In the genomic region with DNA sequence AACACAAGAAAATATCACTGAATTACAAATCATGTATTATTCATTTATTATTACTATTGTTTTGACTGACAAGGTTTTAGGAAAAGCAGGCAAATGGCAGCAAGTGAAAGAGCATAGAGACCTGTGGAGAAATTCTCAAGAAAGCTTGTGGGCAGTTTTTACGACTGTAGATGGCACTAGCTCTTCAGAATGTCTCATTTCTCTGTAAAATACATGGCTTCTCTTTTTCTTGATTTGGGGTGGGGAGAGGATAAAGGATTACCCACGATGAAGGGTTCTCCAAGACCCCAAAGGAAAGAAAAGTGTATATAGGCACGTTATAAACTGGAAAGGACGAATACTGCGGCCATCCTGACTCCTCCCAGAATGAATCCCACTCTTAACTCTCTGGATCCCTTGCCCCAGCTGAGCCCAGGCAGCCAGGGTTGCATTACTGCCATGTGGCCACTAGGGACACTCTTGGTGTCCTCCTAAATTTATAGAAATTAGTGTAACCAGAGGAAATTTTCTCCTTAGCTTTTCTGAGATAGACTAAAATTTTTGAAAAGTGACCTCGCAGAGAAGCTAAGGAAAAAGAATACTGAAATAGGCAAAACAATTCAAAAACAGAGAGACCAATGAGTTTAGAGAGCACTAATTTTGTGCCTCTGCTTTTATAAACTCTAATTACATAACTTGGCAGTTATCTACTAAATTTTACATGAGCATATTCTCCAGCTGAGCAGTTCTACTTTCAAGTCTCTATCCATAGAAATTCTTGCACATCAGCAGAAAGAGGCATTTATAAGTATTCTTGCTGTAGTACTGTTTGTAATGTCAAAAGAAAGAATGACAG, we compare ENCODE assay signal across 9 cellular contexts. TPM values are rescaled to one million over a fixed set of nuclear protein-coding genes. Genes with fewer than 3 reads are reported as not detected.
DNase-seq lines count a peak whose midpoint lies in the region; ATAC-seq, FAIRE-seq and TF ChIP-seq lines count a peak whose summit lies in the region.
"Had no signal": no experiment of that assay in that cellular context is flagged by ENCODE, and none has a peak within 500 bp of the region (broad histone marks: within the 10 kb centered on the region; RNA-seq: fewer than 3 reads in every experiment).

No MANE protein-coding gene starts in this region.

- no peak for TF ChIP-seq EP300 in H1 (IDR thresholded peaks at IDR 0.05; ENCODE audit: borderline replicate concordance in 1 of 2, low read depth in 2 of 2, low read length in 2 of 2)

- H4K5ac ChIP-seq in H1 (ENCODE audit: insufficient read length, low read depth, low read length): no peak overlapping the region

- no peak overlapping the region for H3K23ac ChIP-seq in H1 (ENCODE audit: insufficient read length)

- no peak overlapping the region for H3K4ac ChIP-seq in H1 (replicated peaks; ENCODE audit: insufficient read length, low read depth, low read length)

- no peak overlapping the region for H4K91ac ChIP-seq in H1 (replicated peaks; ENCODE audit: insufficient read length, low read length)

- no peak overlapping the region for H2AFZ ChIP-seq in HCT116 (ENCODE audit: low read depth, low read length, poor library complexity, severe bottlenecking)
- 0 out of 2 replicates have a peak overlapping the region, but pooled peaks have one; percentile 66 for H2AFZ ChIP-seq in H1 (ENCODE audit: low read length)

- no peaks in the 10 kb centered on the region for H3K23me2 ChIP-seq in H1 (ENCODE audit: low read depth, low read length)

- H3K27me3 ChIP-seq in HCT116 (ENCODE audit: insufficient read depth, low read length): no peaks in the 10 kb centered on the region
- no peaks in the 10 kb centered on the region for H3K27me3 ChIP-seq in SJCRH30
- H3K27me3 ChIP-seq in H1 (replicated peaks in 1 of 4; ENCODE audit: control insufficient read depth in 3 of 4, extremely low read depth in 1 of 4, insufficient read depth in 3 of 4, low read length in 3 of 4): no peaks in the 10 kb centered on the region
- H3K27me3 ChIP-seq in lung (ENCODE audit: control insufficient read depth, insufficient read depth): no peaks in the 10 kb centered on the region
- H3K27me3 ChIP-seq in uterus: no peaks in the 10 kb centered on the region

- peak overlapping the region; percentile 65 for H3K4me2 ChIP-seq in HCT116 (ENCODE audit: low read length)
- peak overlapping the region in 1 of 2 experiments; percentile 53; a peak in 3 of 4 replicates for H3K4me2 ChIP-seq in H1 (ENCODE audit: insufficient read depth in 1 of 2, low read depth in 2 of 2, low read length in 2 of 2)

- H3K4me1 ChIP-seq in HCT116 (ENCODE audit: control insufficient read depth in 1 of 2, insufficient read depth in 2 of 2, low read length in 2 of 2): no peaks in the 10 kb centered on the region; a peak in 1 of 4 replicates
- H3K4me1 ChIP-seq in SJCRH30: no peaks in the 10 kb centered on the region
- H3K4me1 ChIP-seq in H1 (replicated peaks in 1 of 4; ENCODE audit: control insufficient read depth in 3 of 4, insufficient read depth in 4 of 4, low read length in 3 of 4): no peaks in the 10 kb centered on the region; a peak in 1 of 7 replicates
- H3K4me1 ChIP-seq in lung (ENCODE audit: control insufficient read depth in 2 of 2, insufficient read depth in 2 of 2, low read length in 2 of 2): peaks cover 0 to 10% of the 10 kb centered on the region in 2 donors
- no peaks in the 10 kb centered on the region for H3K4me1 ChIP-seq in uterus

- RAD21 ChIA-PET in HCT116 (lab: Charles Lee; ENCODE audit: low non-redundant PET in 1 of 2, low total read pairs in 2 of 2, uncharacterized antibody in 2 of 2, unreplicated experiment in 2 of 2): interaction anchor here in 1 of 2 experiments (0.8 kb wide), 1 partner anchor 162 kb away, joined by 4 read pairs; no protein-coding TSS in a partner anchor

- H3K4me3 ChIP-seq in HCT116 (replicated peaks in 1 of 2; ENCODE audit: low read depth in 1 of 2, low read length in 2 of 2) (peak overlapping the region in 1 of 2 experiments; percentile 26; a peak in 1 of 4 replicates), SJCRH30 (no peak overlapping the region), H1 (ENCODE audit: extremely low read depth in 1 of 4, insufficient read depth in 2 of 4, low read depth in 3 of 4, low read length in 4 of 4) (peak overlapping the region in 2 of 4 experiments; percentile 10 to 53; a peak in 3 of 8 replicates), lung (no peak overlapping the region), uterus (no peak overlapping the region)

- POLR2A ChIA-PET in HCT116 (lab: Charles Lee) (no interaction called here), H1 (lab: Charles Lee; ENCODE audit: partially characterized antibody) (interaction anchor here (1.1 to 1.2 kb wide), 2 partner anchors 63 to 189 kb away, joined by 3 read pairs; a partner anchor contains a TSS)

- no peak overlapping the region for H2BK15ac ChIP-seq in H1 (ENCODE audit: low read length)

- TF ChIP-seq POLR2A in HCT116 (IDR thresholded peaks at IDR 0.05; ENCODE audit: borderline replicate concordance, extremely low read depth, insufficient read depth, insufficient read length): no peak
- TF ChIP-seq POLR2A in H1 (IDR thresholded peaks at IDR 0.05; ENCODE audit: control extremely low read depth in 1 of 2, low read depth in 2 of 2, low read length in 2 of 2): no peak
- TF ChIP-seq POLR2A in uterus (IDR thresholded peaks at IDR 0.05): no peak

- H2BK12ac ChIP-seq in H1 (ENCODE audit: low read depth, low read length): no peak overlapping the region

- H3K9ac ChIP-seq in HCT116 (ENCODE audit: low read length) (no peak overlapping the region), H1 (replicated peaks in 1 of 4; ENCODE audit: extremely low read depth in 1 of 4, low read depth in 3 of 4, low read length in 3 of 4) (no peak overlapping the region)

- DNase-seq in NCI-H2227 (lab: John Stamatoyannopoulos, UW; ENCODE audit: unreplicated experiment): peak; percentile 55
- DNase-seq in NCI-H2227 treated with DMSO at 0.1 percent for 48 hours (lab: John Stamatoyannopoulos, UW): no peak
- DNase-seq in HCT116 (ENCODE audit: low read depth, low spot score): peak; percentile 31
- peak; percentile 24 to 51 for DNase-seq in SJCRH30
- peak in 1 of 2 experiments; percentile 63 for DNase-seq in H1 (ENCODE audit: low read depth in 1 of 2, low spot score in 2 of 2)
- peak; percentile 34 for DNase-seq in lung (ENCODE audit: low spot score)
- DNase-seq in uterus: peak; percentile 17 to 34

- H3K79me1 ChIP-seq in H1 (ENCODE audit: low read depth, low read length): no peaks in the 10 kb centered on the region

- TF ChIP-seq CTCF in HCT116 (IDR thresholded peaks at IDR 0.05 in 2 of 3, conservative IDR thresholded peaks at IDR 0.05 in 1 of 3; ENCODE audit: borderline replicate concordance in 1 of 3, insufficient read depth in 1 of 3, low read depth in 2 of 3, low read length in 2 of 3) (peak; percentile 65 to 73 (median 65)), H1 (IDR thresholded peaks at IDR 0.05; ENCODE audit: control extremely low read depth in 1 of 3, insufficient read depth in 1 of 3, low read depth in 1 of 3, low read length in 3 of 3) (peak; percentile 46 to 72 (median 51)), lung (IDR thresholded peaks at IDR 0.05; ENCODE audit: control extremely low read depth, extremely low read depth) (peak; percentile 41), uterus (IDR thresholded peaks at IDR 0.05) (peak; percentile 42 to 72 (median 54))

- no peak overlapping the region for H2BK20ac ChIP-seq in H1 (ENCODE audit: low read length)

- H3K18ac ChIP-seq in H1 (ENCODE audit: extremely low read depth, low read length): no peak overlapping the region

- H3K36me3 ChIP-seq in HCT116 (ENCODE audit: control insufficient read depth in 1 of 2, insufficient read depth in 2 of 2, low read length in 2 of 2): no peaks in the 10 kb centered on the region
- H3K36me3 ChIP-seq in SJCRH30: no peaks in the 10 kb centered on the region
- H3K36me3 ChIP-seq in H1 (ENCODE audit: control insufficient read depth in 2 of 4, insufficient read depth in 4 of 4, low read length in 3 of 4): no peaks in the 10 kb centered on the region
- H3K36me3 ChIP-seq in lung (ENCODE audit: control insufficient read depth in 2 of 2, insufficient read depth in 2 of 2, low read length in 2 of 2): no peaks in the 10 kb centered on the region
- H3K36me3 ChIP-seq in uterus: no peaks in the 10 kb centered on the region

- no peak overlapping the region for H3K27ac ChIP-seq in HCT116 (ENCODE audit: low read depth, low read length)
- no peak overlapping the region for H3K27ac ChIP-seq in SJCRH30
- no peak overlapping the region for H3K27ac ChIP-seq in H1 (ENCODE audit: low read depth, low read length)
- no peak overlapping the region for H3K27ac ChIP-seq in lung (ENCODE audit: low read depth in 1 of 2, low read length in 1 of 2)
- no peak overlapping the region for H3K27ac ChIP-seq in uterus

- 17% methylated on average over 6 of the region's 6 CpGs; no CpG with 5 or more reads in 1 of the 2 experiments for WGBS in H1 (ENCODE audit: extremely low coverage in 1 of 2, insufficient coverage in 1 of 2, insufficient read length in 1 of 2, insufficient replicate concordance in 2 of 2, low coverage in 1 of 2, low lambda C conversion rate in 2 of 2, missing lambda C conversion rate in 1 of 2), 2 experiments
- WGBS in lung, 2 donors: 1 to 4% methylated on average over 6 of the region's 6 CpGs

- FAIRE-seq in H1 (lab: Jason Lieb, UNC): no peak

- no TSS peak for BruUV-seq in HCT116 (replicated peaks; lab: Mats Ljungman, UMichigan)

- intact Hi-C loops in HCT116 (cut with micrococcal nuclease) (no loop called here), uterus (cut with DNase I; ENCODE audit: low total_unique reads) (no loop called here)

- ATAC-seq in HCT116: peak; percentile 91
- ATAC-seq in lung (ENCODE audit: insufficient read depth, low FRiP score): no peak
- no peak for ATAC-seq in GM18870 (IDR thresholded peaks at IDR 0.05; ENCODE audit: unreplicated experiment)

- H3K56ac ChIP-seq in H1 (replicated peaks; ENCODE audit: insufficient read length, low read depth, low read length): no peak overlapping the region

- TF ChIP-seq RAD21 in HCT116 (IDR thresholded peaks at IDR 0.05; ENCODE audit: low read depth) (peak; percentile 10; the same call in 1 of the 2 replicates), H1 (IDR thresholded peaks at IDR 0.05 in 1 of 2, conservative IDR thresholded peaks at IDR 0.05 in 1 of 2; ENCODE audit: low read depth in 2 of 2, low read length in 2 of 2) (peak in 1 of 2 experiments; percentile 23; a peak in 3 of 4 replicates)

- no peaks in the 10 kb centered on the region for H4K20me1 ChIP-seq in HCT116 (ENCODE audit: insufficient read depth)
- no peaks in the 10 kb centered on the region for H4K20me1 ChIP-seq in H1 (replicated peaks in 1 of 2; ENCODE audit: control insufficient read depth in 1 of 2, insufficient read depth in 2 of 2, low read length in 2 of 2)

- H2BK5ac ChIP-seq in H1 (ENCODE audit: low read depth, low read length): no peak overlapping the region

- H3K79me2 ChIP-seq in HCT116 (ENCODE audit: insufficient read depth, low read length): no peaks in the 10 kb centered on the region
- H3K79me2 ChIP-seq in H1 (ENCODE audit: control insufficient read depth in 1 of 2, insufficient read depth in 2 of 2, low read length in 2 of 2): no peaks in the 10 kb centered on the region

- H3K9me3 ChIP-seq in HCT116 (ENCODE audit: control insufficient read depth in 1 of 2, insufficient read depth in 1 of 2, low read depth in 1 of 2, low read length in 2 of 2) (no peaks in the 10 kb centered on the region), SJCRH30 (replicated peaks) (no peaks in the 10 kb centered on the region), H1 (ENCODE audit: insufficient read depth in 2 of 2, low read depth in 1 of 2, low read length in 1 of 2) (no peaks in the 10 kb centered on the region), lung (ENCODE audit: control insufficient read depth in 2 of 2, insufficient read depth in 1 of 2, low read length in 1 of 2) (no peaks in the 10 kb centered on the region), uterus (no peaks in the 10 kb centered on the region)

- H3K14ac ChIP-seq in H1 (ENCODE audit: insufficient read length): no peak overlapping the region

- no peak overlapping the region for H2AK5ac ChIP-seq in H1 (ENCODE audit: low read depth, low read length)

- H4K8ac ChIP-seq in H1 (ENCODE audit: extremely low read depth, insufficient read depth, low read length): no peak overlapping the region

- CTCF ChIA-PET in HCT116 (lab: Charles Lee): interaction anchor here (1.0 to 2.1 kb wide), 12 partner anchors 8 to 321 kb away, joined by 3 to 9 read pairs (median 5); a partner anchor contains a TSS
- CTCF ChIA-PET in H1 (lab: Charles Lee; ENCODE audit: partially characterized antibody): interaction anchor here (0.6 to 2.8 kb wide), 35 partner anchors 8 to 362 kb away, joined by 3 to 19 read pairs (median 4); a partner anchor contains a TSS

- H3K9me2 ChIP-seq in HCT116 (ENCODE audit: insufficient read depth): no peaks in the 10 kb centered on the region

- H2BK120ac ChIP-seq in H1 (replicated peaks; ENCODE audit: low read depth, low read length): no peak overlapping the region

RNA-seq across cellular contexts. Expression of a gene that starts 37.7 kb away (rescaled TPM):
- total RNA-seq in HCT116 (2021; ENCODE audit: unreplicated experiment) (0.32 TPM), lung (under 1 TPM; 0.37 to 0.97 TPM), uterus (1 to 10 TPM; 2.0 to 5.2 (median 3.4) TPM)
- polyA plus RNA-seq in HCT116 (2012): 0.06 and 0.07 TPM in 2 replicates
- total RNA-seq in SJCRH30 (2014; rRNA removed; shearing (Covaris generic)): 0.30 TPM in 2 replicates
- total RNA-seq in H1 (2021; fragmentation: NEBNext Ultra II Directional; extraction: Animal tissue kit (Norgen Biotek cat#: 25700)): 0.46 and 1.2 TPM in 2 replicates
- polyA plus RNA-seq in H1 (2011; rRNA removed) (0.12 and 0.17 TPM in 2 replicates), lung (under 1 TPM; 0.01 to 0.02 TPM)
- polyA plus RNA-seq in H1 (2011; cell fraction: cytosol; rRNA removed): 0.10 TPM
- 0.56 TPM for polyA plus RNA-seq in H1 (2011; cell fraction: nucleus; rRNA removed)
- polyA plus RNA-seq in H1 (2012, experiment 1 of 2): 0.10 to 0.23 TPM (median 0.17 TPM) in 4 replicates
- 0.05 TPM for polyA plus RNA-seq in H1 (2012, experiment 2 of 2)
- polyA plus RNA-seq in H1 (2013, experiment 1 of 2): 0.43 TPM
- polyA plus RNA-seq in H1 (2013, experiment 2 of 2): 0.50 TPM
- 0.22 and 0.60 TPM in 2 replicates for polyA minus RNA-seq in H1 (2011; rRNA and poly(A)+ RNA removed)
- polyA minus RNA-seq in H1 (2011; cell fraction: cytosol; rRNA and poly(A)+ RNA removed): 0.22 TPM
- polyA minus RNA-seq in H1 (2011; cell fraction: nucleus; rRNA and poly(A)+ RNA removed): 0.80 TPM
- total RNA-seq: CD4-positive, alpha-beta memory T cell had no signal
- polyA plus RNA-seq: CD4-positive, alpha-beta memory T cell had no signal
